ENCODE assay signal across 24 cellular contexts in the genomic region with DNA sequence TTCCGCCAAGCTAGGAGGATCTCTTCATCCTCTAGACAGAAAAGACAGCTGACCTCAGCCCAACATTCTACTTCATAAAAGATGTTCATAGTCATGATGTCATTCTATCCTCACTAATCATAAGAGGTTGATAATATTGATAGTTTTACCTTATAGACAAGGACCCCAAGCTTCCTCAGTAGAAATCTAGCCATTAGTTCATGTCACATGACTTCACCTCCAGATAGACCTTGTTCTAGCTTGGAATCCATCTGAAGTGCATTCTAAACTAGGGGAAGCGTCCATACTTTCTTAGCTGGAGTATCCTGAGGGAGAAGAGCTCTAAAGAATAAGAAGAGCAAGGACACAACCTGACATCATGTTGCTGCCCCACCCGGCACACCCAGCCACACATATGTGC.
"Had no signal": no experiment of that assay in that cellular context is flagged by ENCODE, and none has a peak within 500 bp of the region (broad histone marks: within the 10 kb centered on the region; RNA-seq: fewer than 3 reads in every experiment).

No MANE protein-coding gene starts in this region.

- H3K36me3 ChIP-seq: MG63, Peyer's patch, SJSA1 had no signal

- DNase-seq: Karpas-422, KG1, MG63, NCI-H1092, NCI-H1105 treated with DMSO at 0.1 percent for 48 hours, NCI-H1417 treated with DMSO at 0.1 percent for 48 hours, NCI-H146, NCI-H187, NCI-H2029, NCI-H2081 treated with DMSO at 0.1 percent for 48 hours, NCI-H2171, NCI-H226, NCI-H446, NCI-H510A, NCI-H524 treated with DMSO at 0.1 percent for 48 hours, NCI-H69, NCI-H774, PC-3, Peyer's patch, Right ventricle myocardium superior, SIG-M5, SW 1271 had no signal

- H3K27ac ChIP-seq: Peyer's patch, SJSA1, SK-N-MC had no signal

- H3K27me3 ChIP-seq: MG63, Peyer's patch, SJSA1 had no signal

- H3K9me3 ChIP-seq: MG63, Peyer's patch, SJSA1 had no signal

- ATAC-seq: PC-3 had no signal

- H3K4me3 ChIP-seq: MG63, Peyer's patch, SJSA1, SK-N-MC had no signal
